Comparison of ENCODE assay signal across 1 cellular context in genomic region chr4:56217383-56217890, GRCh38.
TF ChIP-seq lines count a peak whose summit lies in the region.

No MANE protein-coding gene starts in this region.

TF ChIP-seq in GM23338, 12 proteins besides CTCF, POLR2A, EP300 and RAD21 (continued from another document):
- TF ChIP-seq, protein P1, sequence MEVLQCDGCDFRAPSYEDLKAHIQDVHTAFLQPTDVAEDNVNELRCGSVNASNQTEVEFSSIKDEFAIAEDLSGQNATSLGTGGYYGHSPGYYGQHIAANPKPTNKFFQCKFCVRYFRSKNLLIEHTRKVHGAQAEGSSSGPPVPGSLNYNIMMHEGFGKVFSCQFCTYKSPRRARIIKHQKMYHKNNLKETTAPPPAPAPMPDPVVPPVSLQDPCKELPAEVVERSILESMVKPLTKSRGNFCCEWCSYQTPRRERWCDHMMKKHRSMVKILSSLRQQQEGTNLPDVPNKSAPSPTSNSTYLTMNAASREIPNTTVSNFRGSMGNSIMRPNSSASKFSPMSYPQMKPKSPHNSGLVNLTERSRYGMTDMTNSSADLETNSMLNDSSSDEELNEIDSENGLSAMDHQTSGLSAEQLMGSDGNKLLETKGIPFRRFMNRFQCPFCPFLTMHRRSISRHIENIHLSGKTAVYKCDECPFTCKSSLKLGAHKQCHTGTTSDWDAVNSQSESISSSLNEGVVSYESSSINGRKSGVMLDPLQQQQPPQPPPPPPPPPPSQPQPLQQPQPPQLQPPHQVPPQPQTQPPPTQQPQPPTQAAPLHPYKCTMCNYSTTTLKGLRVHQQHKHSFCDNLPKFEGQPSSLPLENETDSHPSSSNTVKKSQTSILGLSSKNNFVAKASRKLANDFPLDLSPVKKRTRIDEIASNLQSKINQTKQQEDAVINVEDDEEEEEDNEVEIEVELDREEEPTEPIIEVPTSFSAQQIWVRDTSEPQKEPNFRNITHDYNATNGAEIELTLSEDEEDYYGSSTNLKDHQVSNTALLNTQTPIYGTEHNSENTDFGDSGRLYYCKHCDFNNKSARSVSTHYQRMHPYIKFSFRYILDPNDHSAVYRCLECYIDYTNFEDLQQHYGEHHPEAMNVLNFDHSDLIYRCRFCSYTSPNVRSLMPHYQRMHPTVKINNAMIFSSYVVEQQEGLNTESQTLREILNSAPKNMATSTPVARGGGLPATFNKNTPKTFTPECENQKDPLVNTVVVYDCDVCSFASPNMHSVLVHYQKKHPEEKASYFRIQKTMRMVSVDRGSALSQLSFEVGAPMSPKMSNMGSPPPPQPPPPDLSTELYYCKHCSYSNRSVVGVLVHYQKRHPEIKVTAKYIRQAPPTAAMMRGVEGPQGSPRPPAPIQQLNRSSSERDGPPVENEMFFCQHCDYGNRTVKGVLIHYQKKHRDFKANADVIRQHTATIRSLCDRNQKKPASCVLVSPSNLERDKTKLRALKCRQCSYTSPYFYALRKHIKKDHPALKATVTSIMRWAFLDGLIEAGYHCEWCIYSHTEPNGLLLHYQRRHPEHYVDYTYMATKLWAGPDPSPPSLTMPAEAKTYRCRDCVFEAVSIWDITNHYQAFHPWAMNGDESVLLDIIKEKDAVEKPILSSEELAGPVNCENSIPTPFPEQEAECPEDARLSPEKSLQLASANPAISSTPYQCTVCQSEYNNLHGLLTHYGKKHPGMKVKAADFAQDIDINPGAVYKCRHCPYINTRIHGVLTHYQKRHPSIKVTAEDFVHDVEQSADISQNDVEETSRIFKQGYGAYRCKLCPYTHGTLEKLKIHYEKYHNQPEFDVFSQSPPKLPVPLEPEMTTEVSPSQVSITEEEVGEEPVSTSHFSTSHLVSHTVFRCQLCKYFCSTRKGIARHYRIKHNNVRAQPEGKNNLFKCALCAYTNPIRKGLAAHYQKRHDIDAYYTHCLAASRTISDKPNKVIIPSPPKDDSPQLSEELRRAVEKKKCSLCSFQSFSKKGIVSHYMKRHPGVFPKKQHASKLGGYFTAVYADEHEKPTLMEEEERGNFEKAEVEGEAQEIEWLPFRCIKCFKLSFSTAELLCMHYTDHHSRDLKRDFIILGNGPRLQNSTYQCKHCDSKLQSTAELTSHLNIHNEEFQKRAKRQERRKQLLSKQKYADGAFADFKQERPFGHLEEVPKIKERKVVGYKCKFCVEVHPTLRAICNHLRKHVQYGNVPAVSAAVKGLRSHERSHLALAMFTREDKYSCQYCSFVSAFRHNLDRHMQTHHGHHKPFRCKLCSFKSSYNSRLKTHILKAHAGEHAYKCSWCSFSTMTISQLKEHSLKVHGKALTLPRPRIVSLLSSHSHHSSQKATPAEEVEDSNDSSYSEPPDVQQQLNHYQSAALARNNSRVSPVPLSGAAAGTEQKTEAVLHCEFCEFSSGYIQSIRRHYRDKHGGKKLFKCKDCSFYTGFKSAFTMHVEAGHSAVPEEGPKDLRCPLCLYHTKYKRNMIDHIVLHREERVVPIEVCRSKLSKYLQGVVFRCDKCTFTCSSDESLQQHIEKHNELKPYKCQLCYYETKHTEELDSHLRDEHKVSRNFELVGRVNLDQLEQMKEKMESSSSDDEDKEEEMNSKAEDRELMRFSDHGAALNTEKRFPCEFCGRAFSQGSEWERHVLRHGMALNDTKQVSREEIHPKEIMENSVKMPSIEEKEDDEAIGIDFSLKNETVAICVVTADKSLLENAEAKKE (CRISPR knock-in tag; IDR thresholded peaks at IDR 0.05) = no peak
- TF ChIP-seq ZNF114 (CRISPR knock-in tag; IDR thresholded peaks at IDR 0.05) (no peak), POLR2AphosphoS5 (IDR thresholded peaks at IDR 0.05; ENCODE audit: low read depth) (no peak)
TF ChIP-seq in GM23338: peak in this region for 1.
